8 cellular contexts compared by ENCODE assay signal in genomic region chr15:99016680-99017321, GRCh38. TPM values are rescaled to one million over a fixed set of nuclear protein-coding genes. Genes with fewer than 3 reads are reported as not detected.
DNase-seq lines count a peak whose midpoint lies in the region; ATAC-seq and TF ChIP-seq lines count a peak whose summit lies in the region.

No MANE protein-coding gene starts in this region.

- ATAC-seq in naive thymus-derived CD8-positive, alpha-beta T cell, result no peak

- H3K36me3 ChIP-seq in tibial artery, result no peaks in the 10 kb centered on the region

- no peaks in the 10 kb centered on the region for H3K9me3 Mint-ChIP-seq in naive thymus-derived CD8-positive, alpha-beta T cell
- H3K9me3 Mint-ChIP-seq in activated T-helper 2 cell treated with anti-CD3 and anti-CD28 coated beads, Interferon-gamma antibody, Interleukin-2, Interleukin-4, amounts not matched to agents 10 μg/mL and 5 μg/mL and 100 μg/mL, durations not matched to agents 14 hours and 24 hours and 36 hours, result no peaks in the 10 kb centered on the region

- no peaks in the 10 kb centered on the region for H3K9me3 ChIP-seq in tibial artery

- H3K27ac Mint-ChIP-seq in naive thymus-derived CD8-positive, alpha-beta T cell, result no peak overlapping the region
- no peak overlapping the region for H3K27ac Mint-ChIP-seq in activated T-helper 2 cell treated with anti-CD3 and anti-CD28 coated beads, Interferon-gamma antibody, Interleukin-2, Interleukin-4, amounts not matched to agents 10 μg/mL and 5 μg/mL and 100 μg/mL, durations not matched to agents 14 hours and 24 hours and 36 hours

- H3K4me1 Mint-ChIP-seq in naive thymus-derived CD8-positive, alpha-beta T cell, result peaks cover 0 to 8% (median 4%) of the 10 kb centered on the region in 4 donors
- H3K4me1 Mint-ChIP-seq in activated T-helper 2 cell treated with anti-CD3 and anti-CD28 coated beads, Interferon-gamma antibody, Interleukin-2, Interleukin-4, amounts not matched to agents 10 μg/mL and 5 μg/mL and 100 μg/mL, durations not matched to agents 14 hours and 24 hours and 36 hours (ENCODE audit: low read depth), result peaks cover 1% of the 10 kb centered on the region

- H3K4me3 Mint-ChIP-seq in naive thymus-derived CD8-positive, alpha-beta T cell, result peak overlapping the region in 8 of 10 donors; percentile 17 to 79 (median 46)
- no peak overlapping the region for H3K4me3 Mint-ChIP-seq in activated T-helper 2 cell treated with anti-CD3 and anti-CD28 coated beads, Interferon-gamma antibody, Interleukin-2, Interleukin-4, amounts not matched to agents 10 μg/mL and 5 μg/mL and 100 μg/mL, durations not matched to agents 14 hours and 24 hours and 36 hours (ENCODE audit: low read depth)

- no peaks in the 10 kb centered on the region for H3K36me3 Mint-ChIP-seq in naive thymus-derived CD8-positive, alpha-beta T cell
- H3K36me3 Mint-ChIP-seq in activated T-helper 2 cell treated with anti-CD3 and anti-CD28 coated beads, Interferon-gamma antibody, Interleukin-2, Interleukin-4, amounts not matched to agents 10 μg/mL and 5 μg/mL and 100 μg/mL, durations not matched to agents 14 hours and 24 hours and 36 hours (ENCODE audit: low read depth), result no peaks in the 10 kb centered on the region

- intact Hi-C loops in activated T-helper 2 cell treated with anti-CD3 and anti-CD28 coated beads, Interferon-gamma antibody, Interleukin-2, Interleukin-4, amounts not matched to agents 10 μg/mL and 5 μg/mL and 100 μg/mL, durations not matched to agents 14 hours and 24 hours and 36 hours (cut with micrococcal nuclease), result no loop called here
- intact Hi-C loops in tibial artery (cut with DNase I; ENCODE audit: low total_unique reads), result no loop called here

- no peak overlapping the region for H3K4me3 ChIP-seq in choroid plexus epithelial cell (ENCODE audit: low read depth, low read length)
- H3K4me3 ChIP-seq in tibial artery, result no peak overlapping the region

- peak; percentile 44 for DNase-seq in ELF-1 (ENCODE audit: low read depth, low spot score)
- peak; percentile 65 for DNase-seq in LHCN-M2 (ENCODE audit: low read depth)
- DNase-seq in choroid plexus epithelial cell (ENCODE audit: low read depth), result peak; percentile 22
- DNase-seq in naive thymus-derived CD8-positive, alpha-beta T cell, result no peak
- no peak for DNase-seq in activated T-helper 2 cell treated with anti-CD3 and anti-CD28 coated beads, Interferon-gamma antibody, Interleukin-2, Interleukin-4, amounts not matched to agents 10 μg/mL and 5 μg/mL and 100 μg/mL, durations not matched to agents 14 hours and 24 hours and 36 hours (ENCODE audit: low spot score)
- DNase-seq in T-helper 2 cell, result no peak
- DNase-seq in putamen (ENCODE audit: low spot score), result no peak
- no peak for DNase-seq in tibial artery

- peaks cover 9 to 32% (median 21%) of the 10 kb centered on the region in 5 donors for H3K27me3 Mint-ChIP-seq in naive thymus-derived CD8-positive, alpha-beta T cell
- H3K27me3 Mint-ChIP-seq in activated T-helper 2 cell treated with anti-CD3 and anti-CD28 coated beads, Interferon-gamma antibody, Interleukin-2, Interleukin-4, amounts not matched to agents 10 μg/mL and 5 μg/mL and 100 μg/mL, durations not matched to agents 14 hours and 24 hours and 36 hours (ENCODE audit: low read depth), result peaks cover 27% of the 10 kb centered on the region

- POLR2A ChIA-PET in naive thymus-derived CD8-positive, alpha-beta T cell (lab: Charles Lee), result no interaction called here

- peaks cover 0 to 12% (median 4%) of the 10 kb centered on the region in 4 donors for H3K4me1 ChIP-seq in tibial artery

- H3K27ac ChIP-seq in tibial artery, result no peak overlapping the region

- H3K27me3 ChIP-seq in tibial artery, result no peaks in the 10 kb centered on the region

- TF ChIP-seq CTCF in choroid plexus epithelial cell (conservative IDR thresholded peaks at IDR 0.05; ENCODE audit: low read depth, low read length), result no peak
- no peak for TF ChIP-seq CTCF in tibial artery (IDR thresholded peaks at IDR 0.05)

RNA-seq across cellular contexts. Expression of gene PGPEP1L, which starts 9.2 kb away (rescaled TPM):
- not detected in 2 replicates for total RNA-seq in LHCN-M2 (2014; rRNA removed)
- not detected for polyA plus RNA-seq in LHCN-M2 (2012)
- not detected for total RNA-seq in naive thymus-derived CD8-positive, alpha-beta T cell
- polyA plus RNA-seq in naive thymus-derived CD8-positive, alpha-beta T cell, result not detected
- total RNA-seq in activated T-helper 2 cell treated with anti-CD3 and anti-CD28 coated beads, Interferon-gamma antibody, Interleukin-2, Interleukin-4, amounts not matched to agents 10 μg/mL and 5 μg/mL and 100 μg/mL, durations not matched to agents 14 hours and 24 hours and 36 hours, result not detected in 2 replicates

Comparison
In these comparisons a context has a peak if more than half of its experiments do, and no peak if none do; other contexts are left out.
1. DNase-seq: peak in ELF-1 (single experiment), LHCN-M2 (single experiment) and choroid plexus epithelial cell (single experiment); none in naive thymus-derived CD8-positive, alpha-beta T cell (0 of 10), activated T-helper 2 cell treated with anti-CD3 and anti-CD28 coated beads, Interferon-gamma antibody, Interleukin-2, Interleukin-4, amounts not matched to agents 10 μg/mL and 5 μg/mL and 100 μg/mL, durations not matched to agents 14 hours and 24 hours and 36 hours (single experiment), T-helper 2 cell (0 of 5), putamen (single experiment) and tibial artery (0 of 2).